1 cellular context compared by ENCODE assay signal in genomic region chr6:3823671-3824070, GRCh38.
TF ChIP-seq lines count a peak whose summit lies in the region.

No MANE protein-coding gene starts in this region.

TF ChIP-seq in endothelial cell of umbilical vein, 7 proteins besides CTCF, POLR2A, EP300 and RAD21:
- TF ChIP-seq JUN (IDR thresholded peaks at IDR 0.05; ENCODE audit: borderline replicate concordance, insufficient read depth, insufficient read length, low read depth): peak; percentile 50
- TF ChIP-seq EZH2 (IDR thresholded peaks at IDR 0.05; ENCODE audit: borderline replicate concordance, low read depth, low read length, severe bottlenecking): no peak
- no peak for TF ChIP-seq MAX (IDR thresholded peaks at IDR 0.05; ENCODE audit: insufficient read depth, insufficient read length)
